ENCODE assay signal across 24 cellular contexts in the genomic region with DNA sequence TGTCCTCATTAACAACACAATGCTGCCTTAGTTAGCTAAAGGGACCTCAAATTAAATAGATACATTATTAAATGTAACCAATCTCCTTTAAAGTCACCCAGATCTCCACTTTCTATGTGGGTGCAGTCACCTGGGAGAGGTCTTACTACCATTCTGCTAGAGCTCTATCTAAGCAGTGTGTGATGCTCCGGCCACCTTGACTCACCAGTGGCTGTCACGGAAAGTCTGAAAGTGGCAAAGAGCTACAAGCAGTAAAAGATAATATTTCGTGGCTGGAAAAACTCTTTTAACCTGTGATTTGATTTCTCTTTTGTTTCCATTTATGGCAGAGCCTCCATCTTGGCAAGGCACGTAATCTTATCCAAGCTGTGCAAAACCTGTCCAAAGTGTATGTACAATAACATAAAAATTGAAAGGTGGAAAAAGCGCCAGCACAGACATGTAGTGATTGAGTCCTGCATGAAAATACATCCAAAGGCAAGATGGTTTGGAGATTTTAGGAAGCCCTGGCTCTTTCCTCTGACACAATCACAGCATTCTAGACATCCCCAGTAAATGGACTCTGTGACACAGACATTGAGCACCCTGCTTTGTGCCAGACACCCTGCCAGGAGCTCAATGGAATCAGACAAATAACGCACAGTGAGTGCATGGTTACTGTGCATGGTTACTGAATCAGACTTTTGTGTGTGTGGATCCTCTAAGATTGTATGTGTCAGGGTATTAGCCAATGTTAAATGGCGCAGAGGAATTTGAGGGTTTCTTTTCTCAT.
A peak's percentile ranks its signal among the peaks of the same experiment; 100 is the strongest.
DNase-seq lines count a peak whose midpoint lies in the region; ATAC-seq, FAIRE-seq and TF ChIP-seq lines count a peak whose summit lies in the region.
"Had no signal": no experiment of that assay in that cellular context is flagged by ENCODE, and none has a peak within 500 bp of the region (broad histone marks: within the 10 kb centered on the region; RNA-seq: fewer than 3 reads in every experiment).

No MANE protein-coding gene starts in this region.

- H3K9me3 ChIP-seq in keratinocyte (ENCODE audit: control insufficient read depth, low read depth, low read length) (no peaks in the 10 kb centered on the region), tibial nerve (no peaks in the 10 kb centered on the region)

- TF ChIP-seq POLR2A in tibial nerve (IDR thresholded peaks at IDR 0.05), result no peak

- peaks cover 0 to 16% of the 10 kb centered on the region in 2 donors for H3K9me3 Mint-ChIP-seq in stimulated activated naive CD8-positive, alpha-beta T cell treated with anti-CD3 and anti-CD28 coated beads, Interleukin-15, amount 100 ng/mL, for 72 hours
- H3K9me3 Mint-ChIP-seq in GM23338, result no peaks in the 10 kb centered on the region; the same call in 2 of the 3 replicates
- H3K9me3 Mint-ChIP-seq: activated T-helper 2 cell treated with anti-CD3 and anti-CD28 coated beads, Interferon-gamma antibody, Interleukin-2, Interleukin-4, amounts not matched to agents 10 μg/mL and 5 μg/mL and 100 μg/mL, durations not matched to agents 14 hours and 24 hours and 36 hours; CD8-positive, alpha-beta T cell; endodermal cell; HFFc6 had no signal

- H3K9ac ChIP-seq in keratinocyte (ENCODE audit: control insufficient read depth, extremely low read depth, insufficient read depth, low read length), result peak overlapping the region; percentile 79

- peaks cover 6% of the 10 kb centered on the region for H3K4me1 Mint-ChIP-seq in stimulated activated naive CD8-positive, alpha-beta T cell treated with anti-CD3 and anti-CD28 coated beads, Interleukin-15, amount 100 ng/mL, for 72 hours
- H3K4me1 Mint-ChIP-seq in GM23338, result peaks cover 7% of the 10 kb centered on the region; the same call in 1 of the 3 replicates
- H3K4me1 Mint-ChIP-seq: endodermal cell; naive B cell; stimulated activated memory B cell treated with anti-CD40 and anti-IgM and Interleukin-4, amounts not matched to agents 10 μg/mL and 1 μg/mL and 100 μg/mL, for 72 hours had no signal

- H3K4me1 ChIP-seq in keratinocyte (ENCODE audit: control insufficient read depth, extremely low read depth, insufficient read depth, low read length) (peaks cover 85% of the 10 kb centered on the region), GM23338 (ENCODE audit: insufficient read depth) (0 out of 2 replicates have a peak, but pooled peaks cover 8% of the 10 kb centered on the region), tibial nerve (no peaks in the 10 kb centered on the region)

- H2AFZ ChIP-seq in keratinocyte (ENCODE audit: control insufficient read depth, low read length) (no peak overlapping the region), GM23338 (no peak overlapping the region)

- 86% methylated on average over 7 of the region's 7 CpGs for WGBS in tibial nerve, 2 donors

- no peaks in the 10 kb centered on the region for H3K9me1 ChIP-seq in keratinocyte (ENCODE audit: control insufficient read depth, extremely low read depth, insufficient read depth, low read length)

- peak; percentile 76 for ATAC-seq in stimulated activated naive CD8-positive, alpha-beta T cell treated with anti-CD3 and anti-CD28 coated beads, Interleukin-15, Interleukin-2, amounts not matched to agents 100 U/mL and 50 U/mL, for 24 hours
- ATAC-seq in stimulated activated naive CD8-positive, alpha-beta T cell treated with anti-CD3 and anti-CD28 coated beads, Interleukin-15, amount 100 ng/mL, for 72 hours, result no peak
- ATAC-seq in GM23338 (no peak), GM18870 (IDR thresholded peaks at IDR 0.05; ENCODE audit: unreplicated experiment) (no peak)
- ATAC-seq: CD8-positive, alpha-beta T cell; GM12878; right cardiac atrium; stimulated activated memory B cell treated with anti-CD40 and anti-IgM and Interleukin-4, amounts not matched to agents 10 μg/mL and 1 μg/mL and 100 μg/mL, for 72 hours; WTC11 had no signal

- no peak overlapping the region for H3K27ac Mint-ChIP-seq in stimulated activated naive CD8-positive, alpha-beta T cell treated with anti-CD3 and anti-CD28 coated beads, Interleukin-15, amount 100 ng/mL, for 72 hours
- H3K27ac Mint-ChIP-seq in GM23338, result no peak overlapping the region
- H3K27ac Mint-ChIP-seq: activated T-helper 2 cell treated with anti-CD3 and anti-CD28 coated beads, Interferon-gamma antibody, Interleukin-2, Interleukin-4, amounts not matched to agents 10 μg/mL and 5 μg/mL and 100 μg/mL, durations not matched to agents 14 hours and 24 hours and 36 hours; brain; CD8-positive, alpha-beta T cell; endodermal cell; stimulated activated memory B cell treated with anti-CD40 and anti-IgM and Interleukin-4, amounts not matched to agents 10 μg/mL and 1 μg/mL and 100 μg/mL, for 72 hours; WTC11 had no signal

- H3K27me3 ChIP-seq in keratinocyte (ENCODE audit: control insufficient read depth, extremely low read depth, insufficient read depth, low read length) (no peaks in the 10 kb centered on the region), GM23338 (ENCODE audit: insufficient read depth) (no peaks in the 10 kb centered on the region), tibial nerve (no peaks in the 10 kb centered on the region)

- H3K79me2 ChIP-seq in keratinocyte (ENCODE audit: control insufficient read depth, insufficient read depth, low read length), result peaks cover 6% of the 10 kb centered on the region
- no peaks in the 10 kb centered on the region for H3K79me2 ChIP-seq in GM23338 (replicated peaks; ENCODE audit: insufficient read depth)

- H3K4me3 ChIP-seq in keratinocyte (ENCODE audit: control insufficient read depth in 2 of 3, extremely low read depth in 1 of 3, insufficient read depth in 2 of 3, low read depth in 1 of 3, low read length in 3 of 3) (peak overlapping the region; percentile 44 to 56 (median 48)), GM23338 (no peak overlapping the region), tibial nerve (no peak overlapping the region)
- H3K4me3 ChIP-seq: coronary artery, GM12878 had no signal

- no peaks in the 10 kb centered on the region for H3K27me3 Mint-ChIP-seq in stimulated activated naive CD8-positive, alpha-beta T cell treated with anti-CD3 and anti-CD28 coated beads, Interleukin-15, amount 100 ng/mL, for 72 hours
- H3K27me3 Mint-ChIP-seq in GM23338 (ENCODE audit: insufficient read depth, low read depth, poor library complexity), result no peaks in the 10 kb centered on the region
- H3K27me3 Mint-ChIP-seq: brain; naive B cell; stimulated activated memory B cell treated with anti-CD40 and anti-IgM and Interleukin-4, amounts not matched to agents 10 μg/mL and 1 μg/mL and 100 μg/mL, for 72 hours had no signal

- peak; percentile 93 for FAIRE-seq in keratinocyte (lab: Jason Lieb, UNC)
- FAIRE-seq: GM12878 had no signal

- H3K36me3 Mint-ChIP-seq in GM23338 (ENCODE audit: low read depth), result no peaks in the 10 kb centered on the region
- H3K36me3 Mint-ChIP-seq: stimulated activated memory B cell treated with anti-CD40 and anti-IgM and Interleukin-4, amounts not matched to agents 10 μg/mL and 1 μg/mL and 100 μg/mL, for 72 hours; WTC11 had no signal

- H3K4me3 Mint-ChIP-seq in stimulated activated naive CD8-positive, alpha-beta T cell treated with anti-CD3 and anti-CD28 coated beads, Interleukin-15, amount 100 ng/mL, for 72 hours, result no peak overlapping the region
- H3K4me3 Mint-ChIP-seq in GM23338, result no peak overlapping the region
- H3K4me3 Mint-ChIP-seq: brain; CD8-positive, alpha-beta T cell; endodermal cell; HFFc6; naive B cell; stimulated activated memory B cell treated with anti-CD40 and anti-IgM and Interleukin-4, amounts not matched to agents 10 μg/mL and 1 μg/mL and 100 μg/mL, for 72 hours; WTC11 had no signal

- TF ChIP-seq CTCF in keratinocyte (optimal IDR thresholded peaks at IDR 0.05 in 1 of 3, IDR thresholded peaks at IDR 0.05 in 1 of 3, conservative IDR thresholded peaks at IDR 0.05 in 1 of 3; ENCODE audit: extremely low read depth in 1 of 3, insufficient read depth in 2 of 3, low read length in 3 of 3) (no peak), GM23338 (conservative IDR thresholded peaks at IDR 0.05; ENCODE audit: low read depth in 2 of 2) (no peak), tibial nerve (IDR thresholded peaks at IDR 0.05) (no peak)

- 0 out of 2 replicates have a peak, but pooled peaks cover 3% of the 10 kb centered on the region for H3K9me2 ChIP-seq in GM23338 (ENCODE audit: insufficient read depth)

- dilution Hi-C loops in keratinocyte (cut with MboI; ENCODE audit: extremely low pct_ligation_motif_present, low sequenced_read_pairs), result no loop called here

- peaks cover 0 to 10% of the 10 kb centered on the region in 2 experiments for H3K36me3 ChIP-seq in keratinocyte (ENCODE audit: control insufficient read depth in 2 of 2, extremely low read depth in 1 of 2, insufficient read depth in 2 of 2, low read length in 2 of 2)
- no peaks in the 10 kb centered on the region; the same call in 1 of the 2 replicates for H3K36me3 ChIP-seq in GM23338 (ENCODE audit: insufficient read depth)
- peaks cover 0 to 16% (median 0%) of the 10 kb centered on the region in 3 donors for H3K36me3 ChIP-seq in tibial nerve

- H3F3A ChIP-seq in GM23338 (replicated peaks; ENCODE audit: low read depth), result no peaks in the 10 kb centered on the region

- DNase-seq in NCI-H1092 treated with DMSO at 0.1 percent for 48 hours (lab: John Stamatoyannopoulos, UW) (peak; percentile 6), NCI-H1092 (lab: John Stamatoyannopoulos, UW) (no peak), keratinocyte (ENCODE audit: low read depth, low spot score) (peak; percentile 32), GM23338 (ENCODE audit: low spot score) (no peak), tibial nerve (ENCODE audit: low spot score in 2 of 2) (no peak)
- DNase-seq in stimulated activated naive CD8-positive, alpha-beta T cell treated with anti-CD3 and anti-CD28 coated beads, Interleukin-15, Interleukin-2, amounts not matched to agents 100 U/mL and 50 U/mL, for 24 hours, result peak; percentile 16
- DNase-seq in stimulated activated naive CD8-positive, alpha-beta T cell treated with anti-CD3 and anti-CD28 coated beads, Interleukin-15, amount 100 ng/mL, for 72 hours, result no peak
- DNase-seq: CD8-positive, alpha-beta T cell; DMS153; endodermal cell; HFFc6; left cardiac atrium; mesenchymal stem cell; MM.1S; naive B cell; right cardiac atrium had no signal

- H3K4me2 ChIP-seq in keratinocyte (ENCODE audit: control insufficient read depth, extremely low read depth, insufficient read depth, low read depth, low read length) (peak overlapping the region; percentile 76), GM23338 (no peak overlapping the region)

- no peak for TF ChIP-seq EP300 in tibial nerve (IDR thresholded peaks at IDR 0.05)

- no peaks in the 10 kb centered on the region for H4K20me1 ChIP-seq in keratinocyte (ENCODE audit: control insufficient read depth, extremely low read depth, insufficient read depth, low read length)
- no peaks in the 10 kb centered on the region for H4K20me1 ChIP-seq in GM23338 (replicated peaks; ENCODE audit: insufficient read depth)

- H3K27ac ChIP-seq in keratinocyte (ENCODE audit: control insufficient read depth, insufficient read depth, low read length), result peak overlapping the region; percentile 99
- no peak overlapping the region for H3K27ac ChIP-seq in GM23338 (ENCODE audit: low read depth)
- no peak overlapping the region for H3K27ac ChIP-seq in tibial nerve
- H3K27ac ChIP-seq: 22Rv1, coronary artery had no signal

TF ChIP-seq in GM23338, 12 proteins besides CTCF, POLR2A, EP300 and RAD21 (continues in another document):
- TF ChIP-seq STAT1 (IDR thresholded peaks at IDR 0.05; ENCODE audit: unreplicated experiment) (no peak), CREB1 (CRISPR knock-in tag; IDR thresholded peaks at IDR 0.05; ENCODE audit: low read depth) (no peak), JUNB (IDR thresholded peaks at IDR 0.05; ENCODE audit: unreplicated experiment) (no peak)

Comparison
In these comparisons a context has a peak if more than half of its experiments do, and no peak if none do; other contexts are left out.
1. DNase-seq: peak in NCI-H1092 treated with DMSO at 0.1 percent for 48 hours (single experiment), stimulated activated naive CD8-positive, alpha-beta T cell treated with anti-CD3 and anti-CD28 coated beads, Interleukin-15, Interleukin-2, amounts not matched to agents 100 U/mL and 50 U/mL, for 24 hours (single experiment) and keratinocyte (single experiment); none in NCI-H1092 (single experiment), stimulated activated naive CD8-positive, alpha-beta T cell treated with anti-CD3 and anti-CD28 coated beads, Interleukin-15, amount 100 ng/mL, for 72 hours (0 of 2), GM23338 (single experiment) and tibial nerve (0 of 2).
2. H3K4me3 ChIP-seq: peak in keratinocyte (3 of 3); none in GM23338 (single experiment) and tibial nerve (0 of 4).